In genomic region chr12:132803883-132804282, GRCh38 we compare ENCODE assay signal across 1 cellular context.
TF ChIP-seq lines count a peak whose summit lies in the region.

No MANE protein-coding gene starts in this region.

TF ChIP-seq in H1, 55 proteins besides CTCF, POLR2A, EP300 and RAD21:
- no peak for TF ChIP-seq NRF1 (IDR thresholded peaks at IDR 0.05; ENCODE audit: low read depth, low read length)
- TF ChIP-seq TCF12 (IDR thresholded peaks at IDR 0.05; ENCODE audit: low read depth, low read length), result no peak
- no peak for TF ChIP-seq SP1 (IDR thresholded peaks at IDR 0.05; ENCODE audit: low read depth, low read length)
- TF ChIP-seq SP2 (IDR thresholded peaks at IDR 0.05; ENCODE audit: low read length), result no peak
- no peak for TF ChIP-seq RXRA (IDR thresholded peaks at IDR 0.05; ENCODE audit: insufficient read depth, low read depth, low read length)
- no peak for TF ChIP-seq SP4 (IDR thresholded peaks at IDR 0.05; ENCODE audit: low read length)
- no peak for TF ChIP-seq GTF2F1 (IDR thresholded peaks at IDR 0.05; ENCODE audit: borderline replicate concordance, low read depth, low read length)
